In genomic region chr1:153880962-153881361, GRCh38 we compare ENCODE assay signal across 8 cellular contexts. TPM values are rescaled to one million over a fixed set of nuclear protein-coding genes. Genes with fewer than 3 reads are reported as not detected.
DNase-seq lines count a peak whose midpoint lies in the region; ATAC-seq and TF ChIP-seq lines count a peak whose summit lies in the region.

No MANE protein-coding gene starts in this region.

- intact Hi-C loops in esophagus muscularis mucosa (cut with DNase I): no loop called here
- intact Hi-C loops in thyroid gland (cut with DNase I): no loop called here

- H3K27ac ChIP-seq in esophagus muscularis mucosa (replicated peaks in 1 of 4) (peak overlapping the region; percentile 19 to 51 (median 23)), muscle layer of duodenum (ENCODE audit: low read length) (peak overlapping the region; percentile 53), thyroid gland (peak overlapping the region in 2 of 3 donors; percentile 58 to 67)

- no peak for ATAC-seq in GM21381 (IDR thresholded peaks at IDR 0.05; ENCODE audit: unreplicated experiment)

- no peak for TF ChIP-seq EP300 in esophagus muscularis mucosa (IDR thresholded peaks at IDR 0.05)

- TF ChIP-seq CTCF in esophagus muscularis mucosa (IDR thresholded peaks at IDR 0.05): no peak
- no peak for TF ChIP-seq CTCF in thyroid gland (IDR thresholded peaks at IDR 0.05)

- TF ChIP-seq POLR2A in esophagus muscularis mucosa (IDR thresholded peaks at IDR 0.05; ENCODE audit: low read depth): no peak
- TF ChIP-seq POLR2A in thyroid gland (IDR thresholded peaks at IDR 0.05): no peak

- WGBS in esophagus muscularis mucosa: under 1% methylated on average over 5 of the region's 5 CpGs
- whole genome bisulfite sequencing in thyroid gland, 2 donors: 0 to 3% methylated on average over 5 of the region's 5 CpGs

- H3K4me1 ChIP-seq in esophagus muscularis mucosa: peaks cover 28 to 55% (median 37%) of the 10 kb centered on the region in 4 donors
- H3K4me1 ChIP-seq in muscle layer of duodenum (ENCODE audit: control insufficient read depth in 1 of 2, insufficient read depth in 2 of 2, low read length in 2 of 2): peaks cover 10 to 29% of the 10 kb centered on the region in 2 donors
- peaks cover 17 to 36% of the 10 kb centered on the region in 2 donors for H3K4me1 ChIP-seq in thyroid gland

- H3K9me3 ChIP-seq in esophagus muscularis mucosa (no peaks in the 10 kb centered on the region), muscle layer of duodenum (ENCODE audit: control insufficient read depth in 1 of 2, low read length in 2 of 2) (no peaks in the 10 kb centered on the region), thyroid gland (no peaks in the 10 kb centered on the region)

- H3K4me3 ChIP-seq in esophagus muscularis mucosa (peak overlapping the region; percentile 1 to 11 (median 2)), muscle layer of duodenum (ENCODE audit: low read depth in 1 of 2, low read length in 2 of 2) (peak overlapping the region; percentile 12 to 43), thyroid gland (replicated peaks in 1 of 3) (no peak overlapping the region)

- H3K27me3 ChIP-seq in esophagus muscularis mucosa (no peaks in the 10 kb centered on the region), muscle layer of duodenum (ENCODE audit: low read depth, low read length) (no peaks in the 10 kb centered on the region), thyroid gland (no peaks in the 10 kb centered on the region)

- DNase-seq in CD1c-positive myeloid dendritic cell (ENCODE audit: extremely low spot score): peak; percentile 55
- peak; percentile 97 for DNase-seq in NCI-H1436 treated with DMSO at 0.1 percent for 48 hours (lab: John Stamatoyannopoulos, UW)
- peak; percentile 13 for DNase-seq in UCSD-AML1 (lab: John Stamatoyannopoulos, UW; ENCODE audit: unreplicated experiment)
- peak; percentile 96 for DNase-seq in esophagus muscularis mucosa (ENCODE audit: extremely low spot score)
- DNase-seq in thyroid gland: peak; percentile 93 to 96
- DNase-seq in RPMI8226: no peak

- H3K36me3 ChIP-seq in esophagus muscularis mucosa: no peaks in the 10 kb centered on the region
- H3K36me3 ChIP-seq in muscle layer of duodenum (ENCODE audit: control insufficient read depth in 1 of 2, insufficient read depth in 2 of 2, low read length in 2 of 2): no peaks in the 10 kb centered on the region
- H3K36me3 ChIP-seq in thyroid gland: no peaks in the 10 kb centered on the region

RNA-seq across cellular contexts. Expression of gene GATAD2B, which starts 41.8 kb away (rescaled TPM):
- total RNA-seq in esophagus muscularis mucosa: 10 to 100 TPM; 21.9 to 30.5 (median 26.4) TPM
- total RNA-seq in thyroid gland: 10 to 100 TPM; 20.1 to 28.8 (median 21.5) TPM

Comparison
In these comparisons a context has a peak if more than half of its experiments do, and no peak if none do; other contexts are left out.
1. H3K4me3 ChIP-seq: peak in esophagus muscularis mucosa (4 of 4) and muscle layer of duodenum (2 of 2); none in thyroid gland (0 of 3).
2. Peak in every context shown above with its lines, with median percentiles within 50 percentile points of each other: H3K27ac ChIP-seq.